ENCODE assay signal across 13 cellular contexts in the genomic region with DNA sequence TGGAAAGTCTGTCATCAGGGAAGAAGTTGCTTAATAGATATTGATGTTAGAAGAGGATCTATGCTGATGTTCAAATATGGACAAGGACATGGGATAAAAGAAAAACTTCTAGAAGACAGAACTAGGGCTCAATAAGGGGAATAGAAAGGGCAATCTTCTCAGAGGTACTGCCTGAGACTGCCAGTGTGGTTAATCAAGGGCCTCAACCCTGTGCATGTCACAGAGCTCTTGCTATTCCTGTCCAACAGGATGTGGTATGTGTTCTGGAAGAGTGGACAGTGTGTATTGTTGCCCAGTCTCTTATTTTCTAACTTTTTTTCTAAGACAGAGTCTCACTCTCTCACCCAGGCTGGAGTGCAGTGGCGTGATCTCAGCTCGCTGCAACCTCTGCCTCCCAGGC. TPM values are rescaled to one million over a fixed set of nuclear protein-coding genes. Genes with fewer than 3 reads are reported as not detected.
A peak's percentile ranks its signal among the peaks of the same experiment; 100 is the strongest.
DNase-seq lines count a peak whose midpoint lies in the region; ATAC-seq and TF ChIP-seq lines count a peak whose summit lies in the region.
"Had no signal": no experiment of that assay in that cellular context is flagged by ENCODE, and none has a peak within 500 bp of the region (broad histone marks: within the 10 kb centered on the region; RNA-seq: fewer than 3 reads in every experiment).

No MANE protein-coding gene starts in this region.

- H4K20me1 ChIP-seq in BLaER1 treated with 17β-estradiol and CSF1 and Interleukin-3, amounts not matched to agents 10 nM and 100 nM = no peaks in the 10 kb centered on the region

- H3K9me3 ChIP-seq in BLaER1 treated with 17β-estradiol and CSF1 and Interleukin-3, amounts not matched to agents 10 nM and 100 nM (replicated peaks in 1 of 11) = peaks cover 0 to under 1% (median 0%) of the 10 kb centered on the region in 11 experiments; a peak in 2 of 22 replicates
- no peaks in the 10 kb centered on the region for H3K9me3 ChIP-seq in thyroid gland

- peak; percentile 99 for ATAC-seq in GM19328 (IDR thresholded peaks at IDR 0.05; ENCODE audit: unreplicated experiment)
- ATAC-seq in HG02763 (IDR thresholded peaks at IDR 0.05; ENCODE audit: unreplicated experiment) = peak; percentile 99
- ATAC-seq in HG03520 (IDR thresholded peaks at IDR 0.05; ENCODE audit: unreplicated experiment) = peak; percentile 98
- no peak for ATAC-seq in Right ventricle myocardium inferior

- 90 to 94% methylated on average over 2 of the region's 2 CpGs for WGBS in thyroid gland, 2 donors

- TF ChIP-seq CTCF in thyroid gland (IDR thresholded peaks at IDR 0.05) = no peak

- H3K4me3 ChIP-seq in BLaER1 treated with 17β-estradiol and CSF1 and Interleukin-3, amounts not matched to agents 10 nM and 100 nM = no peak overlapping the region
- no peak overlapping the region for H3K4me3 ChIP-seq in thyroid gland (replicated peaks in 1 of 3)

- peak overlapping the region; percentile 38 to 81 (median 67) for H3K4me2 ChIP-seq in BLaER1 treated with 17β-estradiol and CSF1 and Interleukin-3, amounts not matched to agents 10 nM and 100 nM

- H3K27ac ChIP-seq in BLaER1 treated with 17β-estradiol and CSF1 and Interleukin-3, amounts not matched to agents 10 nM and 100 nM = peak overlapping the region in 3 of 11 experiments; percentile 23 to 35 (median 25); a peak in 3 of 22 replicates
- H3K27ac ChIP-seq in thyroid gland = no peak overlapping the region

- TF ChIP-seq POLR2A in thyroid gland (IDR thresholded peaks at IDR 0.05) = no peak

- DNase-seq in activated CD8-positive, alpha-beta memory T cell treated with anti-CD3 and anti-CD28 coated beads, Interleukin-2, amount 50 U/mL, for 4 hours = no peak
- DNase-seq in NCI-H524 (lab: John Stamatoyannopoulos, UW) = no peak
- DNase-seq in thyroid gland = no peak
- no peak for DNase-seq in Right ventricle myocardium inferior (ENCODE audit: missing footprints)
- DNase-seq: ACHN; activated naive CD4-positive, alpha-beta T cell treated with anti-CD3 and anti-CD28 coated beads for 36 hours; GDM1; NCI-H2029; retina had no signal

- H3K4me1 ChIP-seq in BLaER1 treated with 17β-estradiol and CSF1 and Interleukin-3, amounts not matched to agents 10 nM and 100 nM = peaks cover 14 to 26% (median 21%) of the 10 kb centered on the region in 10 experiments
- H3K4me1 ChIP-seq in thyroid gland = no peaks in the 10 kb centered on the region

- H3K27me3 ChIP-seq in BLaER1 treated with 17β-estradiol and CSF1 and Interleukin-3, amounts not matched to agents 10 nM and 100 nM = no peaks in the 10 kb centered on the region
- H3K27me3 ChIP-seq in thyroid gland = no peaks in the 10 kb centered on the region

- no peaks in the 10 kb centered on the region for H3K36me3 ChIP-seq in BLaER1 treated with 17β-estradiol and CSF1 and Interleukin-3, amounts not matched to agents 10 nM and 100 nM
- H3K36me3 ChIP-seq in thyroid gland = no peaks in the 10 kb centered on the region

- peak overlapping the region in 3 of 11 experiments; percentile 0 to 42 (median 19); a peak in 4 of 22 replicates for H3K9ac ChIP-seq in BLaER1 treated with 17β-estradiol and CSF1 and Interleukin-3, amounts not matched to agents 10 nM and 100 nM

- intact Hi-C loops in thyroid gland (cut with DNase I) (no loop called here), Right ventricle myocardium inferior (cut with DNase I) (no loop called here)

RNA-seq across cellular contexts. Expression of a gene that starts 27.8 kb away (rescaled TPM):
- total RNA-seq in thyroid gland = 1 to 10 TPM; 1.3 to 6.7 (median 1.9) TPM
- 5.6 TPM for total RNA-seq in Right ventricle myocardium inferior

RNA-seq across cellular contexts. Expression of a gene that starts 47.9 kb away (rescaled TPM):
- 10 to 100 TPM; 45.9 to 96.8 (median 61.8) TPM for total RNA-seq in thyroid gland
- 30.9 TPM for total RNA-seq in Right ventricle myocardium inferior
